Comparison of ENCODE assay signal across 20 cellular contexts in the genomic region with DNA sequence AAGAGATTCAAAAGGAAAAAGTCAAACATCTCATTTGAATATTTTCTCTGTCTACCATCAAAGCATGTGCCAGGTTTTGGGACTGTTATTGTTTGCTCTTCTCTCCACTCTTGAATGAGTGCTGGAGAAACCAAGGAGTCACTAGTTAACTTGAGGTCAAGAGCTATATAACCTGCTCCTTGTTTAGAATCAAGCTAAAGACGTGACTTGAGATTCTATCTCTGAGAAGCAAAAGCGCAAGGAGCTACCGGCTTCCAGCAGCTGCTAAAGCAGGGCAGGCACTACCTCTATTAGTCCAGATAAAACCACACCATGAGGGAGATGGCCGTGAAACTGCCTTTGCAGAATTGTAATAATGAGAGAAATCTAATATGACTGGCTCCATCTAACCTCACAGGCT. TPM values are rescaled to one million over a fixed set of nuclear protein-coding genes. Genes with fewer than 3 reads are reported as not detected.
DNase-seq lines count a peak whose midpoint lies in the region; ATAC-seq and TF ChIP-seq lines count a peak whose summit lies in the region.
"Had no signal": no experiment of that assay in that cellular context is flagged by ENCODE, and none has a peak within 500 bp of the region (broad histone marks: within the 10 kb centered on the region; RNA-seq: fewer than 3 reads in every experiment).

No MANE protein-coding gene starts in this region.

- H2AFZ ChIP-seq in OCI-LY1 (ENCODE audit: low read length) = no peak overlapping the region
- H2AFZ ChIP-seq: PC-9 had no signal

- H3K4me1 Mint-ChIP-seq in activated naive CD4-positive, alpha-beta T cell treated with anti-CD3 and anti-CD28 coated beads for 36 hours (ENCODE audit: low read depth) = peaks cover 73% of the 10 kb centered on the region
- peaks cover 52% of the 10 kb centered on the region for H3K4me1 Mint-ChIP-seq in activated naive CD8-positive, alpha-beta T cell treated with anti-CD3 and anti-CD28 coated beads, Interleukin-2, amount 10 ng/mL, durations not matched to agents 7 days and 5 days
- peaks cover 35% of the 10 kb centered on the region for H3K4me1 Mint-ChIP-seq in progenitor cell of endocrine pancreas (ENCODE audit: low read depth)

- H3K4me2 ChIP-seq in OCI-LY1 (ENCODE audit: low read length) = no peak overlapping the region
- H3K4me2 ChIP-seq: PC-9 had no signal

- H3K9ac ChIP-seq in OCI-LY1 (ENCODE audit: low read length) = no peak overlapping the region

- no peaks in the 10 kb centered on the region for H3K27me3 Mint-ChIP-seq in activated naive CD4-positive, alpha-beta T cell treated with anti-CD3 and anti-CD28 coated beads for 36 hours (ENCODE audit: low read depth)
- no peaks in the 10 kb centered on the region for H3K27me3 Mint-ChIP-seq in activated naive CD8-positive, alpha-beta T cell treated with anti-CD3 and anti-CD28 coated beads, Interleukin-2, amount 10 ng/mL, durations not matched to agents 7 days and 5 days
- no peaks in the 10 kb centered on the region for H3K27me3 Mint-ChIP-seq in progenitor cell of endocrine pancreas

- H3K36me3 Mint-ChIP-seq in activated naive CD4-positive, alpha-beta T cell treated with anti-CD3 and anti-CD28 coated beads for 36 hours (ENCODE audit: low read depth) = peaks cover 64% of the 10 kb centered on the region
- H3K36me3 Mint-ChIP-seq in activated naive CD8-positive, alpha-beta T cell treated with anti-CD3 and anti-CD28 coated beads, Interleukin-2, amount 10 ng/mL, durations not matched to agents 7 days and 5 days = peaks cover 67% of the 10 kb centered on the region
- peaks cover 49% of the 10 kb centered on the region for H3K36me3 Mint-ChIP-seq in progenitor cell of endocrine pancreas (ENCODE audit: insufficient read depth)

- intact Hi-C loops in activated naive CD4-positive, alpha-beta T cell treated with anti-CD3 and anti-CD28 coated beads for 36 hours (cut with micrococcal nuclease) = no loop called here

- H3K27ac Mint-ChIP-seq in activated naive CD4-positive, alpha-beta T cell treated with anti-CD3 and anti-CD28 coated beads for 36 hours = peak overlapping the region; percentile 15
- peak overlapping the region; percentile 98 for H3K27ac Mint-ChIP-seq in activated naive CD8-positive, alpha-beta T cell treated with anti-CD3 and anti-CD28 coated beads, Interleukin-2, amount 10 ng/mL, durations not matched to agents 7 days and 5 days
- H3K27ac Mint-ChIP-seq in progenitor cell of endocrine pancreas = peak overlapping the region; percentile 41

- no peaks in the 10 kb centered on the region for H3K27me3 ChIP-seq in OCI-LY1 (ENCODE audit: insufficient read depth, low read length)
- H3K27me3 ChIP-seq: ascending aorta, esophagus squamous epithelium, right atrium auricular region, SJCRH30 had no signal

- H3K79me2 ChIP-seq in OCI-LY1 (ENCODE audit: insufficient read depth, low read length) = no peaks in the 10 kb centered on the region

- peaks cover 14% of the 10 kb centered on the region; the same call in 1 of the 2 replicates for H3K9me3 ChIP-seq in OCI-LY1 (ENCODE audit: low read length)

- no peaks in the 10 kb centered on the region for H3F3A ChIP-seq in OCI-LY1 (ENCODE audit: insufficient read depth, low read length)

- POLR2A ChIA-PET in activated naive CD8-positive, alpha-beta T cell treated with anti-CD3 and anti-CD28 coated beads, Interleukin-2, amount 10 ng/mL, durations not matched to agents 7 days and 5 days (lab: Charles Lee) = interaction anchor here (1.0 to 4.8 kb wide), 5 partner anchors 8 to 35 kb away, joined by 3 to 53 read pairs (median 20); a partner anchor contains a TSS

- DNase-seq in activated naive CD4-positive, alpha-beta T cell treated with anti-CD3 and anti-CD28 coated beads for 36 hours = no peak
- DNase-seq in activated naive CD4-positive, alpha-beta T cell treated with anti-CD3 and anti-CD28 coated beads, Interleukin-2, amount 50 U/mL, for 16 hours = no peak
- DNase-seq in activated naive CD8-positive, alpha-beta T cell treated with anti-CD3 and anti-CD28 coated beads, Interleukin-2, amount 10 ng/mL, durations not matched to agents 7 days and 5 days = no peak
- DNase-seq in progenitor cell of endocrine pancreas (ENCODE audit: low spot score, unreplicated experiment) (no peak), NCI-H774 (lab: John Stamatoyannopoulos, UW) (no peak), GM10266 (ENCODE audit: extremely low spot score) (no peak)
- DNase-seq: activated CD4-positive, alpha-beta T cell treated with anti-CD3 and anti-CD28 coated beads for 1 hour; cerebellar nuclear complex; esophagus squamous epithelium; IMR-90; MM.1S; PC-9; SJCRH30 had no signal

- H3K36me3 ChIP-seq in OCI-LY1 (ENCODE audit: insufficient read depth, low read length) = peaks cover 39% of the 10 kb centered on the region

- CTCF ChIA-PET in activated naive CD4-positive, alpha-beta T cell treated with anti-CD3 and anti-CD28 coated beads for 36 hours (lab: Charles Lee) = interaction anchor here (0.6 to 1.9 kb wide), 6 partner anchors 8 to 53 kb away, joined by 3 to 7 read pairs (median 4); no protein-coding TSS in a partner anchor

- H3K27ac ChIP-seq in OCI-LY1 (ENCODE audit: low read depth, low read length, poor library complexity, severe bottlenecking) = peak overlapping the region; percentile 11
- H3K27ac ChIP-seq: ascending aorta, esophagus squamous epithelium, HL-60, PC-9, right atrium auricular region, SJCRH30, thoracic aorta had no signal

- peaks cover 26% of the 10 kb centered on the region for H3K4me1 ChIP-seq in OCI-LY1 (ENCODE audit: insufficient read depth, low read length, severe bottlenecking)
- H3K4me1 ChIP-seq: ascending aorta, SJCRH30 had no signal

- H3K4me3 ChIP-seq in OCI-LY1 (ENCODE audit: low read depth, low read length, poor library complexity, severe bottlenecking) = no peak overlapping the region
- H3K4me3 ChIP-seq: ascending aorta, PC-9, right atrium auricular region, SJCRH30, thoracic aorta had no signal

- H3K9me3 Mint-ChIP-seq in activated naive CD4-positive, alpha-beta T cell treated with anti-CD3 and anti-CD28 coated beads for 36 hours = peaks cover 12% of the 10 kb centered on the region
- peaks cover 13% of the 10 kb centered on the region for H3K9me3 Mint-ChIP-seq in activated naive CD8-positive, alpha-beta T cell treated with anti-CD3 and anti-CD28 coated beads, Interleukin-2, amount 10 ng/mL, durations not matched to agents 7 days and 5 days
- peaks cover 11% of the 10 kb centered on the region for H3K9me3 Mint-ChIP-seq in progenitor cell of endocrine pancreas (ENCODE audit: low read depth)

- H4K20me1 ChIP-seq in OCI-LY1 (ENCODE audit: insufficient read depth, low read length) = no peaks in the 10 kb centered on the region

- H3K4me3 Mint-ChIP-seq in activated naive CD4-positive, alpha-beta T cell treated with anti-CD3 and anti-CD28 coated beads for 36 hours = no peak overlapping the region
- H3K4me3 Mint-ChIP-seq in activated naive CD8-positive, alpha-beta T cell treated with anti-CD3 and anti-CD28 coated beads, Interleukin-2, amount 10 ng/mL, durations not matched to agents 7 days and 5 days = peak overlapping the region; percentile 91
- H3K4me3 Mint-ChIP-seq in progenitor cell of endocrine pancreas (ENCODE audit: low read depth) = no peak overlapping the region

- TF ChIP-seq CTCF in OCI-LY1 (IDR thresholded peaks at IDR 0.05; ENCODE audit: low read length) = no peak
- TF ChIP-seq CTCF in progenitor cell of endocrine pancreas (IDR thresholded peaks at IDR 0.05; ENCODE audit: unreplicated experiment) = no peak
- no peak for TF ChIP-seq CTCF in GM10266 (IDR thresholded peaks at IDR 0.05; ENCODE audit: control insufficient read depth, insufficient read depth, low read depth, missing control alignments)

- no peaks in the 10 kb centered on the region for H3K9me2 ChIP-seq in OCI-LY1 (ENCODE audit: low read depth, low read length)

- ATAC-seq in activated naive CD8-positive, alpha-beta T cell treated with anti-CD3 and anti-CD28 coated beads, Interleukin-2, amount 10 ng/mL, durations not matched to agents 7 days and 5 days (ENCODE audit: low read depth) = no peak
- ATAC-seq in HG02884 (IDR thresholded peaks at IDR 0.05; ENCODE audit: unreplicated experiment) = no peak
- ATAC-seq: left lobe of liver had no signal

RNA-seq across cellular contexts. Expression of a gene that starts 36.0 kb away (rescaled TPM):
- total RNA-seq in activated naive CD4-positive, alpha-beta T cell treated with anti-CD3 and anti-CD28 coated beads for 36 hours = 10 to 100 TPM; 36.2 to 41.9 TPM
- 100 to 1,000 TPM; 100 to 104 TPM for total RNA-seq in activated naive CD8-positive, alpha-beta T cell treated with anti-CD3 and anti-CD28 coated beads, Interleukin-2, amount 10 ng/mL, durations not matched to agents 7 days and 5 days
- 60.7 and 62.1 TPM in 2 replicates for total RNA-seq in progenitor cell of endocrine pancreas

Comparison
In these comparisons a context has a peak if more than half of its experiments do, and no peak if none do; other contexts are left out.
1. H3K27ac Mint-ChIP-seq: peak in every context shown above with its lines; median percentile 98 in activated naive CD8-positive, alpha-beta T cell treated with anti-CD3 and anti-CD28 coated beads, Interleukin-2, amount 10 ng/mL, durations not matched to agents 7 days and 5 days; 41 in progenitor cell of endocrine pancreas; 15 in activated naive CD4-positive, alpha-beta T cell treated with anti-CD3 and anti-CD28 coated beads for 36 hours.